Comparison of ENCODE assay signal across 15 cellular contexts in the genomic region with DNA sequence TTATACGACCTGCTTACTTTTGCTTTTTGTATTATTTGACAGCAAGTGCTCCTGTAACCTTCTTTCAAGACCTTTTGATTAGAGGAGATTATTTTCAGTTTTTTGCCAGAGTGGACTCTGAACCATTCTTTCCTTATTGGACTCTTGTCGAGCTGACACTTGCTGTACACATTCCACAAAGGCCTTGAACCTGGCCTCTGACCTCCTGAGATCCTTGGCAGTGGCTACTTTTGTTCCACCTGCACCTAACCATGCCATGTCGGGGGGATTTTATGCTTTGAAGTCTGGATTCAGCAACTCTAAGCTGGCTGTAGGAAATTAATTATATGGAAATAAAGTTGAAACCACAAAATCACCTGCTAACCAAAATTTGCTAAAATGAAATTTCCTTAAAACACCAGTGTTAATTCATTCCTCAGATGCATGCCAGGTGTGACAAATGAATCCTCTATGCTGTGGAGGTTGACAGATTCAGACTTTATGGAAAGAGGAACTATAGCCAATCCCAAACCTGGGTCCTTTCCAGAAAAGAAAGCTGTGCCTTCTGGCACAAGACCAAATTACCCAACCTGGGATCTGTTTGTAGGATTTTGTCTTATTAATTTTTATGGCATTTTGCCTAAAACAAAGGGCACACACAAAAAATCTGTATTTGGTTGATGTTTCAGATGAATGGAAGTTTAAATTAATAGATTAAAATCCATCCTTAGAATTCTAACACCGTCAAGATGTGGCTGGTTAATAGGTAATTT.
DNase-seq lines count a peak whose midpoint lies in the region; ATAC-seq, FAIRE-seq and TF ChIP-seq lines count a peak whose summit lies in the region.
"Had no signal": no experiment of that assay in that cellular context is flagged by ENCODE, and none has a peak within 500 bp of the region (broad histone marks: within the 10 kb centered on the region; RNA-seq: fewer than 3 reads in every experiment).

No MANE protein-coding gene starts in this region.

- no peak for ATAC-seq in RWPE2 (ENCODE audit: low read depth)

- DNase-seq in AG10803 (ENCODE audit: low read depth) (peak; percentile 8), Karpas-422 (peak; percentile 20), RWPE2 (ENCODE audit: low spot score) (no peak), fibroblast of villous mesenchyme (ENCODE audit: low read depth) (peak; percentile 31), GM12891 (ENCODE audit: insufficient read length, low spot score) (no peak), NCI-H1417 (lab: John Stamatoyannopoulos, UW) (no peak), NCI-H2107 (lab: John Stamatoyannopoulos, UW) (no peak)
- DNase-seq in activated T-helper 1 cell treated with anti-CD3 and anti-CD28 coated beads, Interleukin-12 subunit alpha, Interleukin-12 subunit beta, Interleukin-2, Interleukin-4 antibody, amounts not matched to agents 30 ng/mL and 10 ng/mL and 1 ng/mL, durations not matched to agents 14 hours and 24 hours and 36 hours (ENCODE audit: low spot score): no peak
- DNase-seq: activated CD4-positive, alpha-beta T cell treated with anti-CD3 and anti-CD28 coated beads, Interleukin-2, amount 10 ng/mL, durations not matched to agents 24 days and 14 days; hypothalamus; left lung; sigmoid colon had no signal

- H3K27me3 Mint-ChIP-seq in activated T-helper 1 cell treated with anti-CD3 and anti-CD28 coated beads, Interleukin-12 subunit alpha, Interleukin-12 subunit beta, Interleukin-2, Interleukin-4 antibody, amounts not matched to agents 30 ng/mL and 10 ng/mL and 1 ng/mL, durations not matched to agents 14 hours and 24 hours and 36 hours (ENCODE audit: insufficient read depth): no peaks in the 10 kb centered on the region
- H3K27me3 Mint-ChIP-seq: activated CD4-positive, alpha-beta T cell treated with anti-CD3 and anti-CD28 coated beads, Interleukin-2, amount 10 ng/mL, durations not matched to agents 24 days and 14 days had no signal

- no peak overlapping the region for H3K27ac ChIP-seq in Karpas-422 (ENCODE audit: low read length)
- peak overlapping the region; percentile 96 for H3K27ac ChIP-seq in RWPE2 (ENCODE audit: poor library complexity, severe bottlenecking)
- H3K27ac ChIP-seq: left lung, sigmoid colon had no signal

- H3K4me3 ChIP-seq in AG10803 (ENCODE audit: low read length): no peak overlapping the region
- no peak overlapping the region for H3K4me3 ChIP-seq in Karpas-422 (ENCODE audit: low read length)
- H3K4me3 ChIP-seq in RWPE2 (ENCODE audit: severe bottlenecking): no peak overlapping the region
- no peak overlapping the region for H3K4me3 ChIP-seq in fibroblast of villous mesenchyme (ENCODE audit: low read depth, low read length)
- H3K4me3 ChIP-seq: HAP-1, left lung, sigmoid colon had no signal

- H3K36me3 ChIP-seq in Karpas-422 (ENCODE audit: insufficient read depth, low read length) (no peaks in the 10 kb centered on the region), RWPE2 (ENCODE audit: low read depth) (no peaks in the 10 kb centered on the region)
- H3K36me3 ChIP-seq: HAP-1, left lung, sigmoid colon had no signal

- no peak overlapping the region for H3K9ac ChIP-seq in Karpas-422 (ENCODE audit: low read length)

- H4K20me1 ChIP-seq in Karpas-422 (ENCODE audit: insufficient read depth, low read depth, low read length): no peaks in the 10 kb centered on the region

- TF ChIP-seq CTCF in AG10803 (conservative IDR thresholded peaks at IDR 0.05; ENCODE audit: low read length) (no peak), RWPE2 (IDR thresholded peaks at IDR 0.05; ENCODE audit: poor library complexity, severe bottlenecking) (no peak), fibroblast of villous mesenchyme (IDR thresholded peaks at IDR 0.05; ENCODE audit: insufficient read depth, low read depth, low read length) (no peak)

- H3K36me3 Mint-ChIP-seq in activated T-helper 1 cell treated with anti-CD3 and anti-CD28 coated beads, Interleukin-12 subunit alpha, Interleukin-12 subunit beta, Interleukin-2, Interleukin-4 antibody, amounts not matched to agents 30 ng/mL and 10 ng/mL and 1 ng/mL, durations not matched to agents 14 hours and 24 hours and 36 hours (ENCODE audit: low read depth): no peaks in the 10 kb centered on the region

- no peak for FAIRE-seq in GM12891 (lab: Jason Lieb, UNC)
- FAIRE-seq: G401.6 had no signal

- no peaks in the 10 kb centered on the region for H3K9me3 Mint-ChIP-seq in activated T-helper 1 cell treated with anti-CD3 and anti-CD28 coated beads, Interleukin-12 subunit alpha, Interleukin-12 subunit beta, Interleukin-2, Interleukin-4 antibody, amounts not matched to agents 30 ng/mL and 10 ng/mL and 1 ng/mL, durations not matched to agents 14 hours and 24 hours and 36 hours
- H3K9me3 Mint-ChIP-seq: activated CD4-positive, alpha-beta T cell treated with anti-CD3 and anti-CD28 coated beads, Interleukin-2, amount 10 ng/mL, durations not matched to agents 24 days and 14 days had no signal

- H3K4me1 Mint-ChIP-seq in activated T-helper 1 cell treated with anti-CD3 and anti-CD28 coated beads, Interleukin-12 subunit alpha, Interleukin-12 subunit beta, Interleukin-2, Interleukin-4 antibody, amounts not matched to agents 30 ng/mL and 10 ng/mL and 1 ng/mL, durations not matched to agents 14 hours and 24 hours and 36 hours (ENCODE audit: low read depth): peaks cover 7% of the 10 kb centered on the region
- H3K4me1 Mint-ChIP-seq: activated CD4-positive, alpha-beta T cell treated with anti-CD3 and anti-CD28 coated beads, Interleukin-2, amount 10 ng/mL, durations not matched to agents 24 days and 14 days had no signal

- H3K9me2 ChIP-seq in Karpas-422 (replicated peaks; ENCODE audit: insufficient read depth, low read length): no peaks in the 10 kb centered on the region

- no peaks in the 10 kb centered on the region for H3K27me3 ChIP-seq in Karpas-422 (ENCODE audit: low read length)
- no peaks in the 10 kb centered on the region for H3K27me3 ChIP-seq in RWPE2 (ENCODE audit: insufficient read depth, poor library complexity, severe bottlenecking)
- H3K27me3 ChIP-seq: left lung, sigmoid colon had no signal

- H3K9me3 ChIP-seq in Karpas-422 (ENCODE audit: low read length) (no peaks in the 10 kb centered on the region), RWPE2 (ENCODE audit: severe bottlenecking) (no peaks in the 10 kb centered on the region)
- H3K9me3 ChIP-seq: HAP-1, left lung, sigmoid colon had no signal

- peak overlapping the region; percentile 8; the same call in 1 of the 2 replicates for H2AFZ ChIP-seq in Karpas-422 (ENCODE audit: low read length)

- H3K4me3 Mint-ChIP-seq in activated T-helper 1 cell treated with anti-CD3 and anti-CD28 coated beads, Interleukin-12 subunit alpha, Interleukin-12 subunit beta, Interleukin-2, Interleukin-4 antibody, amounts not matched to agents 30 ng/mL and 10 ng/mL and 1 ng/mL, durations not matched to agents 14 hours and 24 hours and 36 hours: no peak overlapping the region
- H3K4me3 Mint-ChIP-seq: activated CD4-positive, alpha-beta T cell treated with anti-CD3 and anti-CD28 coated beads, Interleukin-2, amount 10 ng/mL, durations not matched to agents 24 days and 14 days; CD14-positive monocyte had no signal

- peak overlapping the region; percentile 15 for H3K4me2 ChIP-seq in Karpas-422 (ENCODE audit: low read depth, low read length, poor library complexity, severe bottlenecking)

- no peak for TF ChIP-seq POLR2A in GM12891 (IDR thresholded peaks at IDR 0.05; ENCODE audit: low read depth, low read length)

- peaks cover 28% of the 10 kb centered on the region for H3K4me1 ChIP-seq in Karpas-422 (ENCODE audit: low read length)
- peaks cover 25% of the 10 kb centered on the region for H3K4me1 ChIP-seq in RWPE2 (ENCODE audit: insufficient read depth, poor library complexity, severe bottlenecking)
- H3K4me1 ChIP-seq: HAP-1 had no signal

- no peak overlapping the region for H3K27ac Mint-ChIP-seq in activated T-helper 1 cell treated with anti-CD3 and anti-CD28 coated beads, Interleukin-12 subunit alpha, Interleukin-12 subunit beta, Interleukin-2, Interleukin-4 antibody, amounts not matched to agents 30 ng/mL and 10 ng/mL and 1 ng/mL, durations not matched to agents 14 hours and 24 hours and 36 hours
- H3K27ac Mint-ChIP-seq: activated CD4-positive, alpha-beta T cell treated with anti-CD3 and anti-CD28 coated beads, Interleukin-2, amount 10 ng/mL, durations not matched to agents 24 days and 14 days had no signal

- no peaks in the 10 kb centered on the region for H3K79me2 ChIP-seq in Karpas-422 (ENCODE audit: low read length)

- intact Hi-C loops in activated T-helper 1 cell treated with anti-CD3 and anti-CD28 coated beads, Interleukin-12 subunit alpha, Interleukin-12 subunit beta, Interleukin-2, Interleukin-4 antibody, amounts not matched to agents 30 ng/mL and 10 ng/mL and 1 ng/mL, durations not matched to agents 14 hours and 24 hours and 36 hours (cut with micrococcal nuclease): no loop called here

TF ChIP-seq in GM12891, 5 proteins besides CTCF, POLR2A, EP300 and RAD21:
- TF ChIP-seq TAF1 (IDR thresholded peaks at IDR 0.05; ENCODE audit: low read depth, low read length) (no peak), POLR2AphosphoS5 (IDR thresholded peaks at IDR 0.05; ENCODE audit: low read depth, low read length) (no peak), PAX5 (IDR thresholded peaks at IDR 0.05; ENCODE audit: insufficient read depth, low read length, severe bottlenecking) (no peak), SPI1 (IDR thresholded peaks at IDR 0.05; ENCODE audit: low read depth, low read length) (no peak), POU2F2 (IDR thresholded peaks at IDR 0.05; ENCODE audit: low read depth, low read length) (no peak)
TF ChIP-seq in GM12891: peak in this region for 0.

Comparison
In these comparisons a context has a peak if more than half of its experiments do, and no peak if none do; other contexts are left out.
1. DNase-seq: peak in AG10803 (single experiment), Karpas-422 (single experiment) and fibroblast of villous mesenchyme (single experiment); none in RWPE2 (single experiment), GM12891 (single experiment), NCI-H1417 (0 of 3), activated T-helper 1 cell treated with anti-CD3 and anti-CD28 coated beads, Interleukin-12 subunit alpha, Interleukin-12 subunit beta, Interleukin-2, Interleukin-4 antibody, amounts not matched to agents 30 ng/mL and 10 ng/mL and 1 ng/mL, durations not matched to agents 14 hours and 24 hours and 36 hours (single experiment) and NCI-H2107 (single experiment).